ENCODE assay signal across 8 cellular contexts in the genomic region with DNA sequence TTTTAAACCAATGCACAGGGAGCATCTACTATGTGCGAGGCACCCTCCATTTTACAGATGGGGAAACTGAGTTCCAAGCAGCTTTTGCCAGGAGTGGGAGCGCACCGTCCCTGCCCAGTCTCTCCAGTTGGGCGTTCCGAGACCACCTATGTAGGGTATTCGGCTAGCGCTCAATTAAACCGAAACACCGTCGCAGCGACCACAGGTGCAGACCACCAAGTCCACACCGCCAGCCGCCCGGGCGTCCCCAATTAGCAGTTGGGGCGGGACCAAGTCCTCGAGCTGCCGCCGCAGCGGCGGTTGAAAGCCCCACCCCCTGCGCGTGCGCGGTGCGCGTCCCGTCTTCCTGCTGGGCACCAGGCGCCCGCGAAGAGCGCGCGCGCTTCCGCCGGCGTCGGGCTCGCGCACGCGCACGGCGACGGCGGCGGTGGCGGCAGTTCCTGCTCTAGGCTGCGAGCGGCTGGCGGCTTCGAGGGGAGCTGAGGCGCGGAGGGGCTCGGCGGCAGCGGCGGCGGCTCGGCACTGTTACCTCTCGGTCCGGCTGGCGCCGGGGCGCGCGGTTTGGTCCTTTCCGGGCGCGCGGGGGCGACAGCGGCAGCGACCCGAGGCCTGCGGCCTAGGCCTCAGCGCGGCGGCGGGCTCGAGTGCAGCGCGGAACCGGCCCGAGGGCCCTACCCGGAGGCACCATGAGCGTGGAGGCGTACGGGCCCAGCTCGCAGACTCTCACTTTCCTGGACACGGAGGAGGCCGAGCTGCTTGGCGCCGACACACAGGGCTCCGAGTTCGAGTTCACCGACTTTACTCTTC. TPM values are rescaled to one million over a fixed set of nuclear protein-coding genes. Genes with fewer than 3 reads are reported as not detected.
DNase-seq lines count a peak whose midpoint lies in the region; ATAC-seq and TF ChIP-seq lines count a peak whose summit lies in the region.

A gene (plus strand): TSS at position 436 of the 807 bp plus-strand sequence. CDS start 251 bp downstream, at position 687.

- H3K36me3 ChIP-seq in adrenal gland (replicated peaks in 1 of 2) (no peaks in the 10 kb centered on the region), left ventricle myocardium inferior (peaks cover 9% of the 10 kb centered on the region), prostate gland (no peaks in the 10 kb centered on the region)

- peak; percentile 30 to 80 for TF ChIP-seq POLR2A in adrenal gland (IDR thresholded peaks at IDR 0.05)
- TF ChIP-seq POLR2A in prostate gland (IDR thresholded peaks at IDR 0.05), result peak; percentile 74

- H3K4me1 ChIP-seq in adrenal gland (replicated peaks in 1 of 2) (peaks cover 20 to 33% of the 10 kb centered on the region in 2 donors), left ventricle myocardium inferior (peaks cover 50% of the 10 kb centered on the region), prostate gland (replicated peaks) (no peaks in the 10 kb centered on the region)

- peak; percentile 82 for ATAC-seq in HG02798 (IDR thresholded peaks at IDR 0.05; ENCODE audit: poor library complexity, unreplicated experiment)

- no peaks in the 10 kb centered on the region for H3K27me3 ChIP-seq in adrenal gland
- no peaks in the 10 kb centered on the region for H3K27me3 ChIP-seq in left ventricle myocardium inferior (ENCODE audit: low read depth)
- no peaks in the 10 kb centered on the region for H3K27me3 ChIP-seq in prostate gland (replicated peaks; ENCODE audit: insufficient read depth)

- H3K27ac ChIP-seq in adrenal gland (peak within 1 kb of the TSS; percentile 44 to 96 (median 89)), left ventricle myocardium inferior (replicated peaks) (peak within 1 kb of the TSS; percentile 90), prostate gland (peak within 1 kb of the TSS; percentile 80 to 91)

- TF ChIP-seq CTCF in GM12873 (IDR thresholded peaks at IDR 0.05; ENCODE audit: insufficient read depth, low read depth, low read length, missing control alignments) (peak; percentile 8), adrenal gland (IDR thresholded peaks at IDR 0.05) (peak in 1 of 6 experiments; percentile 27), left ventricle myocardium inferior (IDR thresholded peaks at IDR 0.05; ENCODE audit: borderline replicate concordance) (peak; percentile 29), prostate gland (IDR thresholded peaks at IDR 0.05) (peak in 2 of 4 experiments; percentile 23 to 40)

- peak within 1 kb of the TSS; percentile 45 to 95 (median 76) for H3K4me3 ChIP-seq in adrenal gland
- peak within 1 kb of the TSS; percentile 96 for H3K4me3 ChIP-seq in left ventricle myocardium inferior
- peak within 1 kb of the TSS; percentile 67 to 82 for H3K4me3 ChIP-seq in prostate gland

- 0 to 2% (median 1%) methylated on average over 15 to 98 of the region's 98 CpGs for WGBS in adrenal gland, 4 donors
- 2% methylated on average over 19 of the region's 98 CpGs for WGBS in prostate gland

- H3K9me3 ChIP-seq in adrenal gland (replicated peaks in 1 of 3) (no peaks in the 10 kb centered on the region), left ventricle myocardium inferior (replicated peaks) (peaks cover 13% of the 10 kb centered on the region), prostate gland (no peaks in the 10 kb centered on the region)

- intact Hi-C loops in adrenal gland (cut with DNase I), result no loop called here
- intact Hi-C loops in left ventricle myocardium inferior (cut with micrococcal nuclease), result no loop called here
- intact Hi-C loops in prostate gland (cut with DNase I), result no loop called here

- DNase-seq in NCI-H1436 treated with DMSO at 0.1 percent for 48 hours (lab: John Stamatoyannopoulos, UW) (peak; percentile 58), T-helper 1 cell (peak; percentile 93 to 99 (median 96)), adrenal gland (peak; percentile 89 to 96 (median 92)), left ventricle myocardium inferior (peak; percentile 95), prostate gland (ENCODE audit: low spot score) (peak; percentile 87), ureter (ENCODE audit: low spot score) (peak; percentile 95)

RNA-seq across cellular contexts. Expression of the gene that starts here (rescaled TPM):
- total RNA-seq in adrenal gland (100 to 1,000 TPM in 1 of 8 donors, 10 to 100 TPM in 7; 57.7 to 141 (median 80.1) TPM), left ventricle myocardium inferior (32.3 TPM), prostate gland (100 to 1,000 TPM; 105 to 171 TPM), ureter (83.4 TPM)
- polyA plus RNA-seq in adrenal gland, result 10 to 100 TPM; 27.6 to 80.8 (median 55.1) TPM

Comparison
In these comparisons a context has a peak if more than half of its experiments do, and no peak if none do; other contexts are left out.
1. Peak in every context shown above with its lines: DNase-seq, ATAC-seq, H3K4me3 ChIP-seq and H3K27ac ChIP-seq.